In the genomic region with DNA sequence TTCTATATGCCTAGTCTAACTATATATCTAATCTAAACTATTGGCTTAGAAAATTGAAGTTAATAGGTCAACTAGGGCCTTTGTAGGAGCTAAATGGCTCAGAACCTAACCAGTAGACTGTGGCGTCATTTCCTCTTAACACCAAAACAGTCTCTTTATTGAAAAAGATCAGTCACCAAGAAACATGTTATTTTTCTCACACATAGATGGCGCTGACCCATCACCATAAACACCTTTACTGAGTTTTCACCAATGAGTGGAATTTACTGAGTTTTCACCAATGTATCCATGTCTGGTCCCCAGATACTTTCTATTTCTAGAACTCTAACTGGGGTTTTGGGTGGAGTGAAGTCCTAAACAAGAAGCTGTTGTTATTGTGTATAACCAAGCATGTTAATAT, we compare ENCODE assay signal across 1 cellular context.
TF ChIP-seq lines count a peak whose summit lies in the region.

No MANE protein-coding gene starts in this region.

TF ChIP-seq in GM12878, 131 proteins besides CTCF, POLR2A, EP300 and RAD21 (continued from another document):
- TF ChIP-seq SUPT20H (IDR thresholded peaks at IDR 0.05; ENCODE audit: borderline replicate concordance, control insufficient read depth, low read depth, low read length) (no peak), YBX1 (IDR thresholded peaks at IDR 0.05) (no peak), ZBED1 (IDR thresholded peaks at IDR 0.05; ENCODE audit: borderline replicate concordance) (no peak)
- TF ChIP-seq, protein P1, sequence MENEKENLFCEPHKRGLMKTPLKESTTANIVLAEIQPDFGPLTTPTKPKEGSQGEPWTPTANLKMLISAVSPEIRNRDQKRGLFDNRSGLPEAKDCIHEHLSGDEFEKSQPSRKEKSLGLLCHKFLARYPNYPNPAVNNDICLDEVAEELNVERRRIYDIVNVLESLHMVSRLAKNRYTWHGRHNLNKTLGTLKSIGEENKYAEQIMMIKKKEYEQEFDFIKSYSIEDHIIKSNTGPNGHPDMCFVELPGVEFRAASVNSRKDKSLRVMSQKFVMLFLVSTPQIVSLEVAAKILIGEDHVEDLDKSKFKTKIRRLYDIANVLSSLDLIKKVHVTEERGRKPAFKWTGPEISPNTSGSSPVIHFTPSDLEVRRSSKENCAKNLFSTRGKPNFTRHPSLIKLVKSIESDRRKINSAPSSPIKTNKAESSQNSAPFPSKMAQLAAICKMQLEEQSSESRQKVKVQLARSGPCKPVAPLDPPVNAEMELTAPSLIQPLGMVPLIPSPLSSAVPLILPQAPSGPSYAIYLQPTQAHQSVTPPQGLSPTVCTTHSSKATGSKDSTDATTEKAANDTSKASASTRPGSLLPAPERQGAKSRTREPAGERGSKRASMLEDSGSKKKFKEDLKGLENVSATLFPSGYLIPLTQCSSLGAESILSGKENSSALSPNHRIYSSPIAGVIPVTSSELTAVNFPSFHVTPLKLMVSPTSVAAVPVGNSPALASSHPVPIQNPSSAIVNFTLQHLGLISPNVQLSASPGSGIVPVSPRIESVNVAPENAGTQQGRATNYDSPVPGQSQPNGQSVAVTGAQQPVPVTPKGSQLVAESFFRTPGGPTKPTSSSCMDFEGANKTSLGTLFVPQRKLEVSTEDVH (IDR thresholded peaks at IDR 0.05; ENCODE audit: low read depth, partially characterized antibody) = no peak
- TF ChIP-seq, protein P2, sequence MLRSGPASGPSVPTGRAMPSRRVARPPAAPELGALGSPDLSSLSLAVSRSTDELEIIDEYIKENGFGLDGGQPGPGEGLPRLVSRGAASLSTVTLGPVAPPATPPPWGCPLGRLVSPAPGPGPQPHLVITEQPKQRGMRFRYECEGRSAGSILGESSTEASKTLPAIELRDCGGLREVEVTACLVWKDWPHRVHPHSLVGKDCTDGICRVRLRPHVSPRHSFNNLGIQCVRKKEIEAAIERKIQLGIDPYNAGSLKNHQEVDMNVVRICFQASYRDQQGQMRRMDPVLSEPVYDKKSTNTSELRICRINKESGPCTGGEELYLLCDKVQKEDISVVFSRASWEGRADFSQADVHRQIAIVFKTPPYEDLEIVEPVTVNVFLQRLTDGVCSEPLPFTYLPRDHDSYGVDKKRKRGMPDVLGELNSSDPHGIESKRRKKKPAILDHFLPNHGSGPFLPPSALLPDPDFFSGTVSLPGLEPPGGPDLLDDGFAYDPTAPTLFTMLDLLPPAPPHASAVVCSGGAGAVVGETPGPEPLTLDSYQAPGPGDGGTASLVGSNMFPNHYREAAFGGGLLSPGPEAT (IDR thresholded peaks at IDR 0.05; ENCODE audit: low read depth) = no peak
- TF ChIP-seq, protein P3, sequence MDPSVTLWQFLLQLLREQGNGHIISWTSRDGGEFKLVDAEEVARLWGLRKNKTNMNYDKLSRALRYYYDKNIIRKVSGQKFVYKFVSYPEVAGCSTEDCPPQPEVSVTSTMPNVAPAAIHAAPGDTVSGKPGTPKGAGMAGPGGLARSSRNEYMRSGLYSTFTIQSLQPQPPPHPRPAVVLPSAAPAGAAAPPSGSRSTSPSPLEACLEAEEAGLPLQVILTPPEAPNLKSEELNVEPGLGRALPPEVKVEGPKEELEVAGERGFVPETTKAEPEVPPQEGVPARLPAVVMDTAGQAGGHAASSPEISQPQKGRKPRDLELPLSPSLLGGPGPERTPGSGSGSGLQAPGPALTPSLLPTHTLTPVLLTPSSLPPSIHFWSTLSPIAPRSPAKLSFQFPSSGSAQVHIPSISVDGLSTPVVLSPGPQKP (IDR thresholded peaks at IDR 0.05; ENCODE audit: low read depth, low read length) = no peak
